1 cellular context compared by ENCODE assay signal in genomic region chr1:228212966-228213844, GRCh38.
A peak's percentile ranks its signal among the peaks of the same experiment; 100 is the strongest.
TF ChIP-seq lines count a peak whose summit lies in the region.

No MANE protein-coding gene starts in this region.

TF ChIP-seq in Ishikawa, 13 proteins besides CTCF, POLR2A, EP300 and RAD21:
- TF ChIP-seq, protein P1, sequence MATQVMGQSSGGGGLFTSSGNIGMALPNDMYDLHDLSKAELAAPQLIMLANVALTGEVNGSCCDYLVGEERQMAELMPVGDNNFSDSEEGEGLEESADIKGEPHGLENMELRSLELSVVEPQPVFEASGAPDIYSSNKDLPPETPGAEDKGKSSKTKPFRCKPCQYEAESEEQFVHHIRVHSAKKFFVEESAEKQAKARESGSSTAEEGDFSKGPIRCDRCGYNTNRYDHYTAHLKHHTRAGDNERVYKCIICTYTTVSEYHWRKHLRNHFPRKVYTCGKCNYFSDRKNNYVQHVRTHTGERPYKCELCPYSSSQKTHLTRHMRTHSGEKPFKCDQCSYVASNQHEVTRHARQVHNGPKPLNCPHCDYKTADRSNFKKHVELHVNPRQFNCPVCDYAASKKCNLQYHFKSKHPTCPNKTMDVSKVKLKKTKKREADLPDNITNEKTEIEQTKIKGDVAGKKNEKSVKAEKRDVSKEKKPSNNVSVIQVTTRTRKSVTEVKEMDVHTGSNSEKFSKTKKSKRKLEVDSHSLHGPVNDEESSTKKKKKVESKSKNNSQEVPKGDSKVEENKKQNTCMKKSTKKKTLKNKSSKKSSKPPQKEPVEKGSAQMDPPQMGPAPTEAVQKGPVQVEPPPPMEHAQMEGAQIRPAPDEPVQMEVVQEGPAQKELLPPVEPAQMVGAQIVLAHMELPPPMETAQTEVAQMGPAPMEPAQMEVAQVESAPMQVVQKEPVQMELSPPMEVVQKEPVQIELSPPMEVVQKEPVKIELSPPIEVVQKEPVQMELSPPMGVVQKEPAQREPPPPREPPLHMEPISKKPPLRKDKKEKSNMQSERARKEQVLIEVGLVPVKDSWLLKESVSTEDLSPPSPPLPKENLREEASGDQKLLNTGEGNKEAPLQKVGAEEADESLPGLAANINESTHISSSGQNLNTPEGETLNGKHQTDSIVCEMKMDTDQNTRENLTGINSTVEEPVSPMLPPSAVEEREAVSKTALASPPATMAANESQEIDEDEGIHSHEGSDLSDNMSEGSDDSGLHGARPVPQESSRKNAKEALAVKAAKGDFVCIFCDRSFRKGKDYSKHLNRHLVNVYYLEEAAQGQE (IDR thresholded peaks at IDR 0.05; ENCODE audit: low read depth): no peak
- TF ChIP-seq CREB1 (IDR thresholded peaks at IDR 0.05; ENCODE audit: low read depth): 0 out of 2 replicates have a peak, but pooled peaks have one; percentile 27
- TF ChIP-seq, protein P2, sequence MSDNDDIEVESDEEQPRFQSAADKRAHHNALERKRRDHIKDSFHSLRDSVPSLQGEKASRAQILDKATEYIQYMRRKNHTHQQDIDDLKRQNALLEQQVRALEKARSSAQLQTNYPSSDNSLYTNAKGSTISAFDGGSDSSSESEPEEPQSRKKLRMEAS (IDR thresholded peaks at IDR 0.05): peak; percentile 85
- no peak; the same call in 1 of the 2 replicates for TF ChIP-seq TAF1 (IDR thresholded peaks at IDR 0.05; ENCODE audit: low read depth)
- 0 out of 2 replicates have a peak, but pooled peaks have one; percentile 12 for TF ChIP-seq USF1 (IDR thresholded peaks at IDR 0.05)
- TF ChIP-seq FOXM1 (IDR thresholded peaks at IDR 0.05; ENCODE audit: borderline replicate concordance, low read depth): no peak
- no peak for TF ChIP-seq TCF12 (IDR thresholded peaks at IDR 0.05; ENCODE audit: low read depth)
- 0 out of 2 replicates have a peak, but pooled peaks have one; percentile 30 for TF ChIP-seq YY1 (IDR thresholded peaks at IDR 0.05; ENCODE audit: low read depth)
- TF ChIP-seq ZBTB7A (IDR thresholded peaks at IDR 0.05; ENCODE audit: low read depth): peak; percentile 68; the same call in 1 of the 2 replicates
- 0 out of 2 replicates have a peak, but pooled peaks have one; percentile 14 for TF ChIP-seq TEAD4 (IDR thresholded peaks at IDR 0.05)
- TF ChIP-seq CEBPB (IDR thresholded peaks at IDR 0.05): no peak
- TF ChIP-seq NFIC (IDR thresholded peaks at IDR 0.05): peak; percentile 37; the same call in 1 of the 2 replicates
- no peak for TF ChIP-seq EGR1 (IDR thresholded peaks at IDR 0.05)
